15 cellular contexts compared by ENCODE assay signal in genomic region chr10:32372000-32372875, GRCh38. TPM values are rescaled to one million over a fixed set of nuclear protein-coding genes. Genes with fewer than 3 reads are reported as not detected.
DNase-seq lines count a peak whose midpoint lies in the region; ATAC-seq and TF ChIP-seq lines count a peak whose summit lies in the region.
"Had no signal": no experiment of that assay in that cellular context is flagged by ENCODE, and none has a peak within 500 bp of the region (broad histone marks: within the 10 kb centered on the region; RNA-seq: fewer than 3 reads in every experiment).

No MANE protein-coding gene starts in this region.

- peak overlapping the region; percentile 14 for H3K27ac Mint-ChIP-seq in activated CD4-positive, alpha-beta memory T cell treated with anti-CD3 and anti-CD28 coated beads for 36 hours
- H3K27ac Mint-ChIP-seq in activated CD4-positive, alpha-beta memory T cell treated with anti-CD3 and anti-CD28 coated beads, Interleukin-2, amount 10 ng/mL, durations not matched to agents 7 days and 5 days = no peak overlapping the region
- H3K27ac Mint-ChIP-seq in central memory CD8-positive, alpha-beta T cell (ENCODE audit: low read depth) = peak overlapping the region; percentile 52

- CTCF ChIA-PET in activated CD4-positive, alpha-beta memory T cell treated with anti-CD3 and anti-CD28 coated beads for 36 hours (lab: Charles Lee) = interaction anchor here (0.6 to 1.1 kb wide), 3 partner anchors 15 to 121 kb away, joined by 3 read pairs; no protein-coding TSS in a partner anchor
- CTCF ChIA-PET in activated CD4-positive, alpha-beta memory T cell treated with anti-CD3 and anti-CD28 coated beads, Interleukin-2, amount 10 ng/mL, durations not matched to agents 7 days and 5 days (lab: Charles Lee) = interaction anchor here (0.8 to 3.0 kb wide), 3 partner anchors 74 to 128 kb away, joined by 3 to 20 read pairs (median 6); partner anchors contain the start of gene CCDC7
- CTCF ChIA-PET in PC-9 (lab: Charles Lee) = no interaction called here

- BruUV-seq in PC-9 (replicated peaks; lab: Mats Ljungman, UMichigan) = no TSS peak

- intact Hi-C loops in activated CD4-positive, alpha-beta memory T cell treated with anti-CD3 and anti-CD28 coated beads for 36 hours (cut with micrococcal nuclease) = no loop called here
- intact Hi-C loops in PC-9 (cut with micrococcal nuclease; ENCODE audit: unreplicated experiment) (loop anchor here (10.0 kb wide), 1 partner anchor 317 kb away; the partner anchor contains the start of gene KIF5B), lower lobe of right lung (cut with DNase I) (no loop called here)

- peaks cover 14% of the 10 kb centered on the region for H3K36me3 Mint-ChIP-seq in activated CD4-positive, alpha-beta memory T cell treated with anti-CD3 and anti-CD28 coated beads for 36 hours
- H3K36me3 Mint-ChIP-seq in activated CD4-positive, alpha-beta memory T cell treated with anti-CD3 and anti-CD28 coated beads, Interleukin-2, amount 10 ng/mL, durations not matched to agents 7 days and 5 days (ENCODE audit: low read depth) = peaks cover 34% of the 10 kb centered on the region
- peaks cover 13% of the 10 kb centered on the region for H3K36me3 Mint-ChIP-seq in central memory CD8-positive, alpha-beta T cell (ENCODE audit: insufficient read depth)

- no peaks in the 10 kb centered on the region for H3F3A ChIP-seq in PC-9 (ENCODE audit: insufficient read depth, low read depth)

- H3K4me1 ChIP-seq in skeletal muscle tissue (ENCODE audit: control insufficient read depth in 3 of 3, insufficient read depth in 3 of 3, low read length in 3 of 3) (peaks cover 3 to 18% (median 17%) of the 10 kb centered on the region in 3 donors), PC-9 (replicated peaks; ENCODE audit: insufficient read depth) (peaks cover 8% of the 10 kb centered on the region), lower lobe of right lung (peaks cover 54% of the 10 kb centered on the region)
- H3K4me1 ChIP-seq: Caco-2 had no signal

- H3K4me2 ChIP-seq in PC-9 = no peak overlapping the region
- H3K4me2 ChIP-seq: smooth muscle cell had no signal

- no peak overlapping the region for H3K4me3 ChIP-seq in skeletal muscle tissue (ENCODE audit: low read length in 3 of 3)
- no peak overlapping the region for H3K4me3 ChIP-seq in PC-9
- no peak overlapping the region for H3K4me3 ChIP-seq in lower lobe of right lung
- H3K4me3 ChIP-seq: lung, smooth muscle cell had no signal

- peak; percentile 48 for ATAC-seq in HG03175 (IDR thresholded peaks at IDR 0.05; ENCODE audit: unreplicated experiment)
- no peak for ATAC-seq in central memory CD8-positive, alpha-beta T cell (replicated peaks; ENCODE audit: extremely low read depth, poor library complexity, severe bottlenecking)
- no peak for ATAC-seq in lower lobe of right lung
- ATAC-seq in HG03280 (IDR thresholded peaks at IDR 0.05; ENCODE audit: unreplicated experiment) = no peak

- H3K9me3 ChIP-seq in skeletal muscle tissue (ENCODE audit: control insufficient read depth in 3 of 3, low read length in 3 of 3) = no peaks in the 10 kb centered on the region
- no peaks in the 10 kb centered on the region for H3K9me3 ChIP-seq in PC-9 (ENCODE audit: insufficient read depth, low read depth)
- H3K9me3 ChIP-seq in lower lobe of right lung = no peaks in the 10 kb centered on the region
- H3K9me3 ChIP-seq: Caco-2 had no signal

- TF ChIP-seq CTCF in PC-9 (conservative IDR thresholded peaks at IDR 0.05) (no peak), lower lobe of right lung (IDR thresholded peaks at IDR 0.05) (no peak)

- no peaks in the 10 kb centered on the region for H3K27me3 Mint-ChIP-seq in activated CD4-positive, alpha-beta memory T cell treated with anti-CD3 and anti-CD28 coated beads for 36 hours
- no peaks in the 10 kb centered on the region for H3K27me3 Mint-ChIP-seq in activated CD4-positive, alpha-beta memory T cell treated with anti-CD3 and anti-CD28 coated beads, Interleukin-2, amount 10 ng/mL, durations not matched to agents 7 days and 5 days
- no peaks in the 10 kb centered on the region for H3K27me3 Mint-ChIP-seq in central memory CD8-positive, alpha-beta T cell

- DNase-seq in activated CD4-positive, alpha-beta memory T cell treated with anti-CD3 and anti-CD28 coated beads for 36 hours = peak; percentile 39
- DNase-seq in activated CD4-positive, alpha-beta memory T cell treated with anti-CD3 and anti-CD28 coated beads, Interleukin-2, amount 10 ng/mL, durations not matched to agents 7 days and 5 days = no peak
- DNase-seq in central memory CD8-positive, alpha-beta T cell (ENCODE audit: low spot score in 2 of 2) = no peak
- DNase-seq in PC-9 (no peak), lower lobe of right lung (no peak)
- DNase-seq: activated naive CD4-positive, alpha-beta T cell treated with anti-CD3 and anti-CD28 coated beads, Interleukin-2, amount 50 U/mL, for 16 hours; Caco-2; hypothalamus; NCI-H1417 treated with DMSO at 0.1 percent for 48 hours; NCI-H526 treated with DMSO at 0.1 percent for 48 hours had no signal

- H3K27ac ChIP-seq in skeletal muscle tissue (ENCODE audit: low read depth, low read length) (peak overlapping the region; percentile 20), PC-9 (no peak overlapping the region), lower lobe of right lung (no peak overlapping the region)

- H3K27me3 ChIP-seq in skeletal muscle tissue (ENCODE audit: control insufficient read depth in 3 of 3, insufficient read depth in 3 of 3, low read length in 3 of 3) (no peaks in the 10 kb centered on the region), PC-9 (ENCODE audit: insufficient read depth, low read depth) (no peaks in the 10 kb centered on the region), lower lobe of right lung (ENCODE audit: low read depth) (no peaks in the 10 kb centered on the region)

- POLR2A ChIA-PET in activated CD4-positive, alpha-beta memory T cell treated with anti-CD3 and anti-CD28 coated beads for 36 hours (lab: Charles Lee) = interaction anchor here (0.7 to 1.2 kb wide), 2 partner anchors 20 to 24 kb away, joined by 3 to 4 read pairs; no protein-coding TSS in a partner anchor
- POLR2A ChIA-PET in activated CD4-positive, alpha-beta memory T cell treated with anti-CD3 and anti-CD28 coated beads, Interleukin-2, amount 10 ng/mL, durations not matched to agents 7 days and 5 days (lab: Charles Lee) = interaction anchor here (1.3 to 1.9 kb wide), 4 partner anchors 11 to 73 kb away, joined by 3 to 10 read pairs (median 6); partner anchors contain the start of genes CCDC7 and EPC1
- POLR2A ChIA-PET in PC-9 (lab: Charles Lee; ENCODE audit: unreplicated experiment) = no interaction called here

- peaks cover 59% of the 10 kb centered on the region for H3K4me1 Mint-ChIP-seq in activated CD4-positive, alpha-beta memory T cell treated with anti-CD3 and anti-CD28 coated beads for 36 hours (ENCODE audit: low read depth)
- H3K4me1 Mint-ChIP-seq in activated CD4-positive, alpha-beta memory T cell treated with anti-CD3 and anti-CD28 coated beads, Interleukin-2, amount 10 ng/mL, durations not matched to agents 7 days and 5 days = peaks cover 38% of the 10 kb centered on the region
- H3K4me1 Mint-ChIP-seq in central memory CD8-positive, alpha-beta T cell = peaks cover 34% of the 10 kb centered on the region

- H3K4me3 Mint-ChIP-seq in activated CD4-positive, alpha-beta memory T cell treated with anti-CD3 and anti-CD28 coated beads for 36 hours = no peak overlapping the region
- no peak overlapping the region for H3K4me3 Mint-ChIP-seq in activated CD4-positive, alpha-beta memory T cell treated with anti-CD3 and anti-CD28 coated beads, Interleukin-2, amount 10 ng/mL, durations not matched to agents 7 days and 5 days
- H3K4me3 Mint-ChIP-seq in central memory CD8-positive, alpha-beta T cell = no peak overlapping the region

- no peak overlapping the region for H2AFZ ChIP-seq in PC-9

- peaks cover 7% of the 10 kb centered on the region for H3K9me3 Mint-ChIP-seq in activated CD4-positive, alpha-beta memory T cell treated with anti-CD3 and anti-CD28 coated beads for 36 hours
- no peaks in the 10 kb centered on the region for H3K9me3 Mint-ChIP-seq in activated CD4-positive, alpha-beta memory T cell treated with anti-CD3 and anti-CD28 coated beads, Interleukin-2, amount 10 ng/mL, durations not matched to agents 7 days and 5 days
- H3K9me3 Mint-ChIP-seq in central memory CD8-positive, alpha-beta T cell = no peaks in the 10 kb centered on the region

- H4K20me1 ChIP-seq in PC-9 (ENCODE audit: insufficient read depth) = no peaks in the 10 kb centered on the region

- no peak overlapping the region for H3K9ac ChIP-seq in skeletal muscle tissue (ENCODE audit: low read depth in 1 of 3, low read length in 3 of 3)

- H3K9me2 ChIP-seq in PC-9 (ENCODE audit: insufficient read depth) = no peaks in the 10 kb centered on the region

- H3K36me3 ChIP-seq in skeletal muscle tissue (ENCODE audit: control insufficient read depth in 3 of 3, insufficient read depth in 3 of 3, low read length in 3 of 3) = no peaks in the 10 kb centered on the region
- no peaks in the 10 kb centered on the region for H3K36me3 ChIP-seq in PC-9 (ENCODE audit: low read depth)
- H3K36me3 ChIP-seq in lower lobe of right lung = no peaks in the 10 kb centered on the region

- H3K79me2 ChIP-seq in PC-9 (ENCODE audit: low read depth) = peaks cover 21% of the 10 kb centered on the region; the same call in 1 of the 2 replicates

RNA-seq across cellular contexts. Expression of gene EPC1, which starts 25.3 kb away (rescaled TPM):
- 10 to 100 TPM; 27.1 to 27.3 TPM for total RNA-seq in activated CD4-positive, alpha-beta memory T cell treated with anti-CD3 and anti-CD28 coated beads for 36 hours
- total RNA-seq in activated CD4-positive, alpha-beta memory T cell treated with anti-CD3 and anti-CD28 coated beads, Interleukin-2, amount 10 ng/mL, durations not matched to agents 7 days and 5 days = 10 to 100 TPM; 41.6 to 43.0 TPM
- 72.0 TPM for total RNA-seq in skeletal muscle tissue
- total RNA-seq in PC-9 (2021) = 21.5 and 23.4 TPM in 2 replicates
- total RNA-seq in lower lobe of right lung = 40.3 TPM
